In genomic region chr7:154484406-154484805, GRCh38 we compare ENCODE assay signal across 18 cellular contexts.
DNase-seq lines count a peak whose midpoint lies in the region; ATAC-seq and TF ChIP-seq lines count a peak whose summit lies in the region.
"Had no signal": no experiment of that assay in that cellular context is flagged by ENCODE, and none has a peak within 500 bp of the region (broad histone marks: within the 10 kb centered on the region; RNA-seq: fewer than 3 reads in every experiment).

No MANE protein-coding gene starts in this region.

- H3K4me2 ChIP-seq in neural progenitor cell, result no peak overlapping the region

- H3K4me3 Mint-ChIP-seq in neural progenitor cell, result no peak overlapping the region
- H3K4me3 Mint-ChIP-seq: stimulated activated naive CD8-positive, alpha-beta T cell treated with anti-CD3 and anti-CD28 coated beads, Interleukin-15, Interleukin-2, amounts not matched to agents 100 ng/mL and 50 ng/mL, for 24 hours had no signal

- peaks cover 4% of the 10 kb centered on the region for H3K4me1 ChIP-seq in neural progenitor cell

- H3K27ac ChIP-seq in cingulate gyrus (ENCODE audit: low read depth, low read length) (peak overlapping the region; percentile 98), neural progenitor cell (no peak overlapping the region)
- H3K27ac ChIP-seq: RWPE1 had no signal

- H3K4me1 Mint-ChIP-seq in neural progenitor cell, result peaks cover 7% of the 10 kb centered on the region

- no peaks in the 10 kb centered on the region for H3F3A ChIP-seq in neural progenitor cell (ENCODE audit: low read depth)

- TF ChIP-seq CTCF in neural progenitor cell (IDR thresholded peaks at IDR 0.05), result no peak

- H3K9ac ChIP-seq in neural progenitor cell, result no peak overlapping the region

- H3K27me3 ChIP-seq in neural progenitor cell, result no peaks in the 10 kb centered on the region

- H3K79me2 ChIP-seq in neural progenitor cell (ENCODE audit: low read depth), result no peaks in the 10 kb centered on the region

- H2AFZ ChIP-seq in neural progenitor cell (replicated peaks), result no peak overlapping the region

- in situ Hi-C loops in G401 (cut with HindIII; ENCODE audit: low sequenced_read_pairs), result no loop called here

- intact Hi-C loops in posterior vena cava (cut with DNase I), result no loop called here

- ATAC-seq in HG03439 (IDR thresholded peaks at IDR 0.05; ENCODE audit: unreplicated experiment) (no peak), GM18861 (IDR thresholded peaks at IDR 0.05; ENCODE audit: unreplicated experiment) (no peak)

- no peaks in the 10 kb centered on the region for H4K20me1 ChIP-seq in neural progenitor cell (ENCODE audit: low read depth)

- no peaks in the 10 kb centered on the region for H3K9me3 Mint-ChIP-seq in neural progenitor cell

- no peaks in the 10 kb centered on the region for H3K36me3 ChIP-seq in neural progenitor cell

- DNase-seq in G401 (ENCODE audit: low spot score) (peak; percentile 61), NCI-H1930 (lab: John Stamatoyannopoulos, UW) (peak; percentile 43 to 60), neural progenitor cell (ENCODE audit: low spot score) (peak; percentile 38), NCI-H82 (lab: John Stamatoyannopoulos, UW) (no peak), posterior vena cava (ENCODE audit: low spot score) (no peak)
- DNase-seq: activated effector memory CD4-positive, alpha-beta T cell treated with Interleukin-2 at 50 U/mL for 16 hours; cortex of kidney; DMS153; erythroblast; kidney glomerular epithelial cell; NCI-H1417 treated with DMSO at 0.1 percent for 48 hours; NK-92 treated with Interleukin-12 subunit alpha and Interleukin-12 subunit beta, amount 100 ng/mL, for 24 hours; T-helper 1 cell had no signal

- no peaks in the 10 kb centered on the region for H3K36me3 Mint-ChIP-seq in neural progenitor cell

- no peak overlapping the region for H3K4me3 ChIP-seq in neural progenitor cell

- no peaks in the 10 kb centered on the region for H3K9me3 ChIP-seq in neural progenitor cell (ENCODE audit: low read depth)

- peaks cover 5% of the 10 kb centered on the region for H3K27me3 Mint-ChIP-seq in neural progenitor cell (ENCODE audit: insufficient read depth, low read depth)
- H3K27me3 Mint-ChIP-seq: stimulated activated naive CD8-positive, alpha-beta T cell treated with anti-CD3 and anti-CD28 coated beads, Interleukin-15, Interleukin-2, amounts not matched to agents 100 ng/mL and 50 ng/mL, for 24 hours had no signal

- no peak overlapping the region for H3K27ac Mint-ChIP-seq in neural progenitor cell
- H3K27ac Mint-ChIP-seq: stimulated activated naive CD8-positive, alpha-beta T cell treated with anti-CD3 and anti-CD28 coated beads, Interleukin-15, Interleukin-2, amounts not matched to agents 100 ng/mL and 50 ng/mL, for 24 hours had no signal

Comparison
In these comparisons a context has a peak if more than half of its experiments do, and no peak if none do; other contexts are left out.
1. DNase-seq: peak in G401 (single experiment), NCI-H1930 (2 of 2) and neural progenitor cell (single experiment); none in NCI-H82 (single experiment) and posterior vena cava (single experiment).